Comparison of ENCODE assay signal across 2 cellular contexts in the genomic region with DNA sequence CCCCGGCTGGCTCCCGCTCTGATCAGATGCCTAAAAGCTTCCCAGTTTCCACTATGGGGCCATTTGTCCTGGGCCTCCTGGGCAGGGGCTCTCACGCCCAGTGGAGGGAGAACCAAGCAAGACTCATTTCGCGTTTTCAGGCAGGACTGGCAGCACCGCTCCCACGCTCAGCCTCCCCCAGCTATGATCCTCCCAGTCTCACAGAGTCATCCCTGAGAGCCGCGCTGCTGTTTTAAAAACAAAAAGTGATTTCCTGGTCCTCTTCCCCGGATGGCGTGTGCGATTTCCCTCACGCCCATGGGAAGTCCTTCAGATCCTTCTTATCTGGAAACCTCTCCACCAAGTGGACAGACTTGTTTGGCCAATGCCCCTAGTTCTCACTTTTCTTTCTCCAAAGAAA.
TF ChIP-seq lines count a peak whose summit lies in the region.

A gene with protein sequence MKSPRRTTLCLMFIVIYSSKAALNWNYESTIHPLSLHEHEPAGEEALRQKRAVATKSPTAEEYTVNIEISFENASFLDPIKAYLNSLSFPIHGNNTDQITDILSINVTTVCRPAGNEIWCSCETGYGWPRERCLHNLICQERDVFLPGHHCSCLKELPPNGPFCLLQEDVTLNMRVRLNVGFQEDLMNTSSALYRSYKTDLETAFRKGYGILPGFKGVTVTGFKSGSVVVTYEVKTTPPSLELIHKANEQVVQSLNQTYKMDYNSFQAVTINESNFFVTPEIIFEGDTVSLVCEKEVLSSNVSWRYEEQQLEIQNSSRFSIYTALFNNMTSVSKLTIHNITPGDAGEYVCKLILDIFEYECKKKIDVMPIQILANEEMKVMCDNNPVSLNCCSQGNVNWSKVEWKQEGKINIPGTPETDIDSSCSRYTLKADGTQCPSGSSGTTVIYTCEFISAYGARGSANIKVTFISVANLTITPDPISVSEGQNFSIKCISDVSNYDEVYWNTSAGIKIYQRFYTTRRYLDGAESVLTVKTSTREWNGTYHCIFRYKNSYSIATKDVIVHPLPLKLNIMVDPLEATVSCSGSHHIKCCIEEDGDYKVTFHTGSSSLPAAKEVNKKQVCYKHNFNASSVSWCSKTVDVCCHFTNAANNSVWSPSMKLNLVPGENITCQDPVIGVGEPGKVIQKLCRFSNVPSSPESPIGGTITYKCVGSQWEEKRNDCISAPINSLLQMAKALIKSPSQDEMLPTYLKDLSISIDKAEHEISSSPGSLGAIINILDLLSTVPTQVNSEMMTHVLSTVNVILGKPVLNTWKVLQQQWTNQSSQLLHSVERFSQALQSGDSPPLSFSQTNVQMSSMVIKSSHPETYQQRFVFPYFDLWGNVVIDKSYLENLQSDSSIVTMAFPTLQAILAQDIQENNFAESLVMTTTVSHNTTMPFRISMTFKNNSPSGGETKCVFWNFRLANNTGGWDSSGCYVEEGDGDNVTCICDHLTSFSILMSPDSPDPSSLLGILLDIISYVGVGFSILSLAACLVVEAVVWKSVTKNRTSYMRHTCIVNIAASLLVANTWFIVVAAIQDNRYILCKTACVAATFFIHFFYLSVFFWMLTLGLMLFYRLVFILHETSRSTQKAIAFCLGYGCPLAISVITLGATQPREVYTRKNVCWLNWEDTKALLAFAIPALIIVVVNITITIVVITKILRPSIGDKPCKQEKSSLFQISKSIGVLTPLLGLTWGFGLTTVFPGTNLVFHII (N-terminal part only) (minus strand): TSS at position 208 of the 400 bp plus-strand sequence. CDS start 15,176 bp downstream, outside the sequence.

TF ChIP-seq in GM23338, 12 proteins besides CTCF, POLR2A, EP300 and RAD21 (continued from another document):
- TF ChIP-seq, protein P1, sequence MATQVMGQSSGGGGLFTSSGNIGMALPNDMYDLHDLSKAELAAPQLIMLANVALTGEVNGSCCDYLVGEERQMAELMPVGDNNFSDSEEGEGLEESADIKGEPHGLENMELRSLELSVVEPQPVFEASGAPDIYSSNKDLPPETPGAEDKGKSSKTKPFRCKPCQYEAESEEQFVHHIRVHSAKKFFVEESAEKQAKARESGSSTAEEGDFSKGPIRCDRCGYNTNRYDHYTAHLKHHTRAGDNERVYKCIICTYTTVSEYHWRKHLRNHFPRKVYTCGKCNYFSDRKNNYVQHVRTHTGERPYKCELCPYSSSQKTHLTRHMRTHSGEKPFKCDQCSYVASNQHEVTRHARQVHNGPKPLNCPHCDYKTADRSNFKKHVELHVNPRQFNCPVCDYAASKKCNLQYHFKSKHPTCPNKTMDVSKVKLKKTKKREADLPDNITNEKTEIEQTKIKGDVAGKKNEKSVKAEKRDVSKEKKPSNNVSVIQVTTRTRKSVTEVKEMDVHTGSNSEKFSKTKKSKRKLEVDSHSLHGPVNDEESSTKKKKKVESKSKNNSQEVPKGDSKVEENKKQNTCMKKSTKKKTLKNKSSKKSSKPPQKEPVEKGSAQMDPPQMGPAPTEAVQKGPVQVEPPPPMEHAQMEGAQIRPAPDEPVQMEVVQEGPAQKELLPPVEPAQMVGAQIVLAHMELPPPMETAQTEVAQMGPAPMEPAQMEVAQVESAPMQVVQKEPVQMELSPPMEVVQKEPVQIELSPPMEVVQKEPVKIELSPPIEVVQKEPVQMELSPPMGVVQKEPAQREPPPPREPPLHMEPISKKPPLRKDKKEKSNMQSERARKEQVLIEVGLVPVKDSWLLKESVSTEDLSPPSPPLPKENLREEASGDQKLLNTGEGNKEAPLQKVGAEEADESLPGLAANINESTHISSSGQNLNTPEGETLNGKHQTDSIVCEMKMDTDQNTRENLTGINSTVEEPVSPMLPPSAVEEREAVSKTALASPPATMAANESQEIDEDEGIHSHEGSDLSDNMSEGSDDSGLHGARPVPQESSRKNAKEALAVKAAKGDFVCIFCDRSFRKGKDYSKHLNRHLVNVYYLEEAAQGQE (IDR thresholded peaks at IDR 0.05; ENCODE audit: unreplicated experiment): no peak
- TF ChIP-seq EZH2phosphoT487 (IDR thresholded peaks at IDR 0.05; ENCODE audit: unreplicated experiment): no peak

TF ChIP-seq in WTC11, 78 proteins besides CTCF, POLR2A, EP300 and RAD21 (continued from another document):
- TF ChIP-seq, protein P2, sequence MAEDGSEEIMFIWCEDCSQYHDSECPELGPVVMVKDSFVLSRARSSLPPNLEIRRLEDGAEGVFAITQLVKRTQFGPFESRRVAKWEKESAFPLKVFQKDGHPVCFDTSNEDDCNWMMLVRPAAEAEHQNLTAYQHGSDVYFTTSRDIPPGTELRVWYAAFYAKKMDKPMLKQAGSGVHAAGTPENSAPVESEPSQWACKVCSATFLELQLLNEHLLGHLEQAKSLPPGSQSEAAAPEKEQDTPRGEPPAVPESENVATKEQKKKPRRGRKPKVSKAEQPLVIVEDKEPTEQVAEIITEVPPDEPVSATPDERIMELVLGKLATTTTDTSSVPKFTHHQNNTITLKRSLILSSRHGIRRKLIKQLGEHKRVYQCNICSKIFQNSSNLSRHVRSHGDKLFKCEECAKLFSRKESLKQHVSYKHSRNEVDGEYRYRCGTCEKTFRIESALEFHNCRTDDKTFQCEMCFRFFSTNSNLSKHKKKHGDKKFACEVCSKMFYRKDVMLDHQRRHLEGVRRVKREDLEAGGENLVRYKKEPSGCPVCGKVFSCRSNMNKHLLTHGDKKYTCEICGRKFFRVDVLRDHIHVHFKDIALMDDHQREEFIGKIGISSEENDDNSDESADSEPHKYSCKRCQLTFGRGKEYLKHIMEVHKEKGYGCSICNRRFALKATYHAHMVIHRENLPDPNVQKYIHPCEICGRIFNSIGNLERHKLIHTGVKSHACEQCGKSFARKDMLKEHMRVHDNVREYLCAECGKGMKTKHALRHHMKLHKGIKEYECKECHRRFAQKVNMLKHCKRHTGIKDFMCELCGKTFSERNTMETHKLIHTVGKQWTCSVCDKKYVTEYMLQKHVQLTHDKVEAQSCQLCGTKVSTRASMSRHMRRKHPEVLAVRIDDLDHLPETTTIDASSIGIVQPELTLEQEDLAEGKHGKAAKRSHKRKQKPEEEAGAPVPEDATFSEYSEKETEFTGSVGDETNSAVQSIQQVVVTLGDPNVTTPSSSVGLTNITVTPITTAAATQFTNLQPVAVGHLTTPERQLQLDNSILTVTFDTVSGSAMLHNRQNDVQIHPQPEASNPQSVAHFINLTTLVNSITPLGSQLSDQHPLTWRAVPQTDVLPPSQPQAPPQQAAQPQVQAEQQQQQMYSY (CRISPR knock-in tag; IDR thresholded peaks at IDR 0.05): no peak
- TF ChIP-seq, protein P3, sequence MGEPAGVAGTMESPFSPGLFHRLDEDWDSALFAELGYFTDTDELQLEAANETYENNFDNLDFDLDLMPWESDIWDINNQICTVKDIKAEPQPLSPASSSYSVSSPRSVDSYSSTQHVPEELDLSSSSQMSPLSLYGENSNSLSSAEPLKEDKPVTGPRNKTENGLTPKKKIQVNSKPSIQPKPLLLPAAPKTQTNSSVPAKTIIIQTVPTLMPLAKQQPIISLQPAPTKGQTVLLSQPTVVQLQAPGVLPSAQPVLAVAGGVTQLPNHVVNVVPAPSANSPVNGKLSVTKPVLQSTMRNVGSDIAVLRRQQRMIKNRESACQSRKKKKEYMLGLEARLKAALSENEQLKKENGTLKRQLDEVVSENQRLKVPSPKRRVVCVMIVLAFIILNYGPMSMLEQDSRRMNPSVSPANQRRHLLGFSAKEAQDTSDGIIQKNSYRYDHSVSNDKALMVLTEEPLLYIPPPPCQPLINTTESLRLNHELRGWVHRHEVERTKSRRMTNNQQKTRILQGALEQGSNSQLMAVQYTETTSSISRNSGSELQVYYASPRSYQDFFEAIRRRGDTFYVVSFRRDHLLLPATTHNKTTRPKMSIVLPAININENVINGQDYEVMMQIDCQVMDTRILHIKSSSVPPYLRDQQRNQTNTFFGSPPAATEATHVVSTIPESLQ (CRISPR knock-in tag; IDR thresholded peaks at IDR 0.05): no peak
